8 cellular contexts compared by ENCODE assay signal in genomic region chr9:62550539-62550938, GRCh38.
DNase-seq lines count a peak whose midpoint lies in the region; ATAC-seq and TF ChIP-seq lines count a peak whose summit lies in the region.
"Not testable (repeated sequence)": the region's sequence is repeated elsewhere in the genome, so short reads cannot be mapped to it uniquely, and the experiment has no call there.

No MANE protein-coding gene starts in this region.

- H3K27me3 ChIP-seq in upper lobe of right lung, result not testable (repeated sequence)

- intact Hi-C loops in activated CD4-positive, alpha-beta T cell treated with anti-CD3 and anti-CD28 coated beads, Interleukin-2, amount 10 ng/mL, durations not matched to agents 24 days and 14 days (cut with micrococcal nuclease); left colon (cut with DNase I, micrococcal nuclease); upper lobe of right lung (cut with DNase I): not testable (repeated sequence)

- not testable (repeated sequence) for H3K4me1 ChIP-seq in upper lobe of right lung

- H3K4me3 Mint-ChIP-seq in activated CD4-positive, alpha-beta T cell treated with anti-CD3 and anti-CD28 coated beads, Interleukin-2, amount 10 ng/mL, durations not matched to agents 24 days and 14 days; endothelial cell (ENCODE audit: unreplicated experiment): not testable (repeated sequence)

- H3K9me3 Mint-ChIP-seq in activated CD4-positive, alpha-beta T cell treated with anti-CD3 and anti-CD28 coated beads, Interleukin-2, amount 10 ng/mL, durations not matched to agents 24 days and 14 days; endothelial cell (ENCODE audit: unreplicated experiment): not testable (repeated sequence)

- not testable (repeated sequence) for H3K36me3 Mint-ChIP-seq in activated CD4-positive, alpha-beta T cell treated with anti-CD3 and anti-CD28 coated beads, Interleukin-2, amount 10 ng/mL, durations not matched to agents 24 days and 14 days (ENCODE audit: low read depth); endothelial cell (ENCODE audit: low read depth, unreplicated experiment)

- not testable (repeated sequence) for H3K27me3 Mint-ChIP-seq in activated CD4-positive, alpha-beta T cell treated with anti-CD3 and anti-CD28 coated beads, Interleukin-2, amount 10 ng/mL, durations not matched to agents 24 days and 14 days; endothelial cell (ENCODE audit: unreplicated experiment)

- H3K4me1 Mint-ChIP-seq in activated CD4-positive, alpha-beta T cell treated with anti-CD3 and anti-CD28 coated beads, Interleukin-2, amount 10 ng/mL, durations not matched to agents 24 days and 14 days; endothelial cell (ENCODE audit: unreplicated experiment): not testable (repeated sequence)

- not testable (repeated sequence) for H3K36me3 ChIP-seq in upper lobe of right lung

- peak; percentile 59 for DNase-seq in activated CD4-positive, alpha-beta T cell treated with anti-CD3 and anti-CD28 coated beads, Interleukin-2, amount 10 ng/mL, durations not matched to agents 24 days and 14 days
- peak; percentile 6 for DNase-seq in endothelial cell (ENCODE audit: low spot score)
- DNase-seq in left colon, result not testable (repeated sequence)
- DNase-seq in upper lobe of right lung, result peak; percentile 48

- H3K4me3 ChIP-seq in upper lobe of right lung, result not testable (repeated sequence)

- not testable (repeated sequence) for H3K27ac Mint-ChIP-seq in activated CD4-positive, alpha-beta T cell treated with anti-CD3 and anti-CD28 coated beads, Interleukin-2, amount 10 ng/mL, durations not matched to agents 24 days and 14 days; endothelial cell (ENCODE audit: unreplicated experiment)

- not testable (repeated sequence) for H3K27ac ChIP-seq in upper lobe of right lung

- ATAC-seq in GM18858 (IDR thresholded peaks at IDR 0.05; ENCODE audit: unreplicated experiment) (peak; percentile 76), GM21576 (IDR thresholded peaks at IDR 0.05; ENCODE audit: unreplicated experiment) (peak; percentile 82), HG02884 (IDR thresholded peaks at IDR 0.05; ENCODE audit: unreplicated experiment) (peak; percentile 83), HG03521 (IDR thresholded peaks at IDR 0.05; ENCODE audit: unreplicated experiment) (peak; percentile 71), left colon (peak; percentile 65), upper lobe of right lung (peak; percentile 92)

- H3K9me3 ChIP-seq in upper lobe of right lung, result not testable (repeated sequence)

- TF ChIP-seq CTCF in endothelial cell (IDR thresholded peaks at IDR 0.05; ENCODE audit: unreplicated experiment), result not testable (repeated sequence)
- peak; percentile 30 for TF ChIP-seq CTCF in upper lobe of right lung (IDR thresholded peaks at IDR 0.05)
